ENCODE assay signal across 8 cellular contexts in the genomic region with DNA sequence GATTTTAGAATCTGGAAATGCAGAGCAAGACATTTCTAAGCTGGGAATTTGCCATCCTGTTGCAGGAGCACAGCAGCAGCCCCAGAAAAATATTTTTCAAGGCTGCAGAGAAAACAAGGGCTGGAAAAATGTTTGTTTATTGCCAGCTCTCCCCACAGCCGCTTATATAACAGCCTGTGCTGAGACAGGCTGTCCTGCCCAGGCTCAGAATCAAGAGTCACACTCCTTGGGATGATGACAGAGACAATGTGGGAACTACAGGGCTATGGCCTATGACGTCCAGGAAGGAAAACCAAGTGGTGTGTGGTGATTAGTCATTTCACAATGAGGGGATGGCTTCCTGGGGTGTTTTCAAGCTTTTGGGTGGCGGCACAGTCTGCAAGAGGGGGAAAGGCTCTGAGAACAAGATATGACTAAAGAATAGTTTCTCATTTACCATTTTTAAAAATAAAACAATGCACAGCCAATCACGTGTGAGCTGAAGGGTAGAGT.
A peak's percentile ranks its signal among the peaks of the same experiment; 100 is the strongest.
DNase-seq lines count a peak whose midpoint lies in the region; ATAC-seq, FAIRE-seq and TF ChIP-seq lines count a peak whose summit lies in the region.

No MANE protein-coding gene starts in this region.

- DNase-seq in A549 (ENCODE audit: low read depth in 1 of 2, low spot score in 1 of 2) (peak in 1 of 2 experiments; percentile 60), HT1080 (ENCODE audit: low read depth) (peak; percentile 97), astrocyte of the spinal cord (ENCODE audit: low read depth, low spot score) (peak; percentile 95), kidney (peak; percentile 75), stomach (no peak), NCI-H1694 (lab: John Stamatoyannopoulos, UW) (no peak)
- no peak for DNase-seq in activated effector memory CD4-positive, alpha-beta T cell treated with Interleukin-2 at 50 U/mL for 16 hours

- CTCF ChIA-PET in A549 (lab: Yijun Ruan, JAX), result interaction anchor here (0.6 kb wide), 1 partner anchor 100 kb away, joined by 3 read pairs; no protein-coding TSS in a partner anchor

- H3K36me3 ChIP-seq in kidney (ENCODE audit: control insufficient read depth in 1 of 2, insufficient read depth in 2 of 2, low read length in 2 of 2) (no peaks in the 10 kb centered on the region), stomach (no peaks in the 10 kb centered on the region)

- peak overlapping the region in 1 of 2 donors; percentile 23 for H3K9ac ChIP-seq in kidney (ENCODE audit: low read length in 2 of 2)

- no peak for FAIRE-seq in A549 (lab: Jason Lieb, UNC)
- FAIRE-seq in kidney (lab: Jason Lieb, UNC), result peak; percentile 77

- TF ChIP-seq RAD21 in A549 (conservative IDR thresholded peaks at IDR 0.05 in 1 of 2, IDR thresholded peaks at IDR 0.05 in 1 of 2), result no peak

- H3K4me2 ChIP-seq in A549, result peak overlapping the region; percentile 8; the same call in 2 of the 3 replicates

- TF ChIP-seq EP300 in A549 (IDR thresholded peaks at IDR 0.05) (peak in 1 of 2 experiments; percentile 15; a peak in 1 of 5 replicates), stomach (IDR thresholded peaks at IDR 0.05) (peak; percentile 95)

- H3K27ac ChIP-seq in A549 (peak overlapping the region; percentile 65 to 90), kidney (ENCODE audit: low read depth in 2 of 2, low read length in 2 of 2) (peak overlapping the region; percentile 86 to 94), stomach (peak overlapping the region; percentile 2 to 89 (median 84))

- POLR2A ChIA-PET in A549 (lab: Yijun Ruan, JAX), result interaction anchor here (1.3 kb wide), 1 partner anchor 198 kb away, joined by 3 read pairs; no protein-coding TSS in a partner anchor

- H3K9me3 ChIP-seq in A549 (no peaks in the 10 kb centered on the region), kidney (ENCODE audit: control insufficient read depth in 1 of 2, low read length in 2 of 2) (no peaks in the 10 kb centered on the region), stomach (no peaks in the 10 kb centered on the region)

- H3K4me1 ChIP-seq in A549 (peaks cover 43% of the 10 kb centered on the region), kidney (ENCODE audit: control insufficient read depth in 1 of 2, insufficient read depth in 1 of 2, low read depth in 1 of 2, low read length in 2 of 2) (peaks cover 0 to 10% of the 10 kb centered on the region in 2 donors), stomach (peaks cover 14 to 44% (median 29%) of the 10 kb centered on the region in 4 donors)

- ATAC-seq in A549 (peak; percentile 59 to 70; a peak in 4 of 6 replicates), GM18873 (IDR thresholded peaks at IDR 0.05; ENCODE audit: low FRiP score, unreplicated experiment) (peak; percentile 77)

- 40% methylated on average over 4 of the region's 4 CpGs for WGBS in A549 (ENCODE audit: missing lambda C conversion rate)
- WGBS in stomach, 5 donors, result 29 to 51% (median 47%) methylated on average over 4 of the region's 4 CpGs

- TF ChIP-seq CTCF in A549 (IDR thresholded peaks at IDR 0.05) (no peak), astrocyte of the spinal cord (IDR thresholded peaks at IDR 0.05; ENCODE audit: low read depth, low read length) (no peak), kidney (IDR thresholded peaks at IDR 0.05; ENCODE audit: borderline replicate concordance, extremely low read depth, insufficient read depth) (no peak), stomach (IDR thresholded peaks at IDR 0.05) (no peak)

- H3K4me3 ChIP-seq in A549 (no peak overlapping the region), astrocyte of the spinal cord (ENCODE audit: low read depth, low read length) (no peak overlapping the region), kidney (ENCODE audit: low read length in 2 of 2) (no peak overlapping the region), stomach (no peak overlapping the region)

- intact Hi-C loops in kidney (cut with DNase I), result no loop called here
- intact Hi-C loops in stomach (cut with DNase I; ENCODE audit: low total_unique reads), result no loop called here

- H3K27me3 ChIP-seq in stomach, result no peaks in the 10 kb centered on the region

- TF ChIP-seq POLR2A in A549 (IDR thresholded peaks at IDR 0.05; ENCODE audit: low read length) (no peak), stomach (IDR thresholded peaks at IDR 0.05) (no peak)

- in situ Hi-C loops in astrocyte of the spinal cord (cut with HindIII; ENCODE audit: low sequenced_read_pairs), result no loop called here

TF ChIP-seq in A549, 52 proteins besides CTCF, POLR2A, EP300 and RAD21:
- TF ChIP-seq HOXB5 (CRISPR knock-in tag; IDR thresholded peaks at IDR 0.05), result no peak
- TF ChIP-seq, protein P1, sequence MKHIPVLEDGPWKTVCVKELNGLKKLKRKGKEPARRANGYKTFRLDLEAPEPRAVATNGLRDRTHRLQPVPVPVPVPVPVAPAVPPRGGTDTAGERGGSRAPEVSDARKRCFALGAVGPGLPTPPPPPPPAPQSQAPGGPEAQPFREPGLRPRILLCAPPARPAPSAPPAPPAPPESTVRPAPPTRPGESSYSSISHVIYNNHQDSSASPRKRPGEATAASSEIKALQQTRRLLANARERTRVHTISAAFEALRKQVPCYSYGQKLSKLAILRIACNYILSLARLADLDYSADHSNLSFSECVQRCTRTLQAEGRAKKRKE (CRISPR knock-in tag; IDR thresholded peaks at IDR 0.05; ENCODE audit: low read depth), result no peak
- no peak for TF ChIP-seq RFX5 (IDR thresholded peaks at IDR 0.05)
- TF ChIP-seq, protein P2, sequence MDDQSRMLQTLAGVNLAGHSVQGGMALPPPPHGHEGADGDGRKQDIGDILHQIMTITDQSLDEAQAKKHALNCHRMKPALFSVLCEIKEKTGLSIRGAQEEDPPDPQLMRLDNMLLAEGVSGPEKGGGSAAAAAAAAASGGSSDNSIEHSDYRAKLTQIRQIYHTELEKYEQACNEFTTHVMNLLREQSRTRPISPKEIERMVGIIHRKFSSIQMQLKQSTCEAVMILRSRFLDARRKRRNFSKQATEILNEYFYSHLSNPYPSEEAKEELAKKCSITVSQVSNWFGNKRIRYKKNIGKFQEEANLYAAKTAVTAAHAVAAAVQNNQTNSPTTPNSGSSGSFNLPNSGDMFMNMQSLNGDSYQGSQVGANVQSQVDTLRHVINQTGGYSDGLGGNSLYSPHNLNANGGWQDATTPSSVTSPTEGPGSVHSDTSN (IDR thresholded peaks at IDR 0.05), result no peak
- TF ChIP-seq GATA3 (IDR thresholded peaks at IDR 0.05; ENCODE audit: borderline replicate concordance), result no peak
- TF ChIP-seq NFE2L2 (conservative IDR thresholded peaks at IDR 0.05; ENCODE audit: low read length), result no peak
- no peak for TF ChIP-seq ZC3H11A (IDR thresholded peaks at IDR 0.05)
- TF ChIP-seq RARB (CRISPR knock-in tag; IDR thresholded peaks at IDR 0.05), result no peak
TF ChIP-seq in A549: peak in this region for 0.

Comparison
In these comparisons a context has a peak if more than half of its experiments do, and no peak if none do; other contexts are left out.
1. DNase-seq: peak in HT1080 (single experiment), astrocyte of the spinal cord (single experiment) and kidney (single experiment); none in stomach (single experiment), activated effector memory CD4-positive, alpha-beta T cell treated with Interleukin-2 at 50 U/mL for 16 hours (single experiment) and NCI-H1694 (single experiment).
2. Peak in every context shown above with its lines, with median percentiles within 50 percentile points of each other: H3K27ac ChIP-seq.